Comparison of ENCODE assay signal across 8 cellular contexts in the genomic region with DNA sequence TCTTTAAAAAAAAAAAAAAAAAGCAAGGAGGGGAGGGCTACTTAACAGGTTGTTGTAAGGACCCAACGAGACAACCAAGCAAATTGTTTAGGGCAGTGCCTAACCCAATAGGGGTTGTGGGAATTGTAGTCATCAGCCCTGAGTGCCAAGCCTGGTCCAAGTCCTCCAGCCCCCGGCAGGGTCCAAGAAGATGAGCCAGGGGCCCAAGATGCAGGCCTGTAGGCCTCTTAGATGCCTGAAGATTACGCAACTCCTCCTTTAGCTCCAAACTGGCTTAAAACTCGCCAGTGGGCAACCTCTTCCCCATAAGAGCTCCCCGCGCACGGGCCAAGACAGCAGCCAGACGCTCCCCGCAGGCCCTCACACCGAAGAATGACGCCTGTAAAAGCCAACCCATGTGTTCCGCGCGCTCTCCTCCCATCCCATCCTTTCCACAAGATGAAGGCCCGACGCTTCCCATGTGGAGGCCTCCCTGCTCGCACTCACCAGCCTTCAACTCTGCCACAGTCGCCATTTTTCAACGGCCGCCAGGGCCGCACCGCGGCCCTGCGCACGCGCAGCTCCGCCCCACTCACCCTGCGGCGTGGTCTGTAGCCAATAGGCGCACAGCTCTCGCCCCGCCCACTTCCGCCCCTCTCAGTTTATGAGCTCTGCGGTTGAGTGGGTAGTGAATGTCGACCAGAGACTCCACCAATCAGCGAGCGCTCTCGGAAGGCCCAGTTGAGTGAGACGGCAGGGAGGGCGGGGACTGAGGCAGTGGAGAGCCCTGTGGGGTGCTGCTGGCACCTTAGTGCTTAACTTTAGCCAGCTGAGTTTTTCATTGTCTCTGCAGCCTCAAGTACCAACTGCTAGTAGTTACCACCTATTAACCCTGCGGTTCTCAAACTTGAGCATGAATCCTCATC. TPM values are rescaled to one million over a fixed set of nuclear protein-coding genes. Genes with fewer than 3 reads are reported as not detected.
DNase-seq lines count a peak whose midpoint lies in the region; ATAC-seq and TF ChIP-seq lines count a peak whose summit lies in the region.

A gene with protein sequence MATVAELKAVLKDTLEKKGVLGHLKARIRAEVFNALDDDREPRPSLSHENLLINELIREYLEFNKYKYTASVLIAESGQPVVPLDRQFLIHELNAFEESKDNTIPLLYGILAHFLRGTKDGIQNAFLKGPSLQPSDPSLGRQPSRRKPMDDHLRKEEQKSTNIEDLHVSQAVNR (minus strand): TSS at position 532 of the 905 bp plus-strand sequence. CDS start 18 bp downstream, at position 514.

- POLR2A ChIA-PET in WTC11 (lab: Charles Lee), result interaction anchor here (0.5 to 2.1 kb wide), 13 partner anchors 9 to 1853 kb away, joined by 3 to 7 read pairs (median 5); no protein-coding TSS in a partner anchor

- H3K4me3 Mint-ChIP-seq in WTC11 (peak within 1 kb of the TSS; percentile 100), immature natural killer cell (peak within 1 kb of the TSS; percentile 97 to 100 (median 98))

- CTCF ChIA-PET in WTC11 (lab: Charles Lee), result interaction anchor here (0.5 to 4.4 kb wide), 18 partner anchors 9 to 299 kb away, joined by 3 to 44 read pairs (median 4); partner anchors contain the start of gene MYH11

- H3K9me3 Mint-ChIP-seq in WTC11 (no peaks in the 10 kb centered on the region), immature natural killer cell (no peaks in the 10 kb centered on the region)

- DNase-seq in AG08396 (ENCODE audit: low spot score) (peak; percentile 99), NCI-H226 (peak; percentile 98), WTC11 (ENCODE audit: low spot score) (peak; percentile 100), cardiac fibroblast (ENCODE audit: low read depth in 2 of 2) (peak; percentile 99), immature natural killer cell (peak; percentile 99)
- peak; percentile 99 to 100 for DNase-seq in stimulated activated CD4-positive, alpha-beta T cell treated with anti-CD3 and anti-CD28 coated beads, Interleukin-12 subunit alpha, Interleukin-12 subunit beta, amount 100 ng/mL, for 24 hours (ENCODE audit: low read depth in 2 of 2)

- H3K4me1 Mint-ChIP-seq in WTC11 (peaks cover 14% of the 10 kb centered on the region), immature natural killer cell (peaks cover 36 to 39% of the 10 kb centered on the region in 2 donors)

- H3K36me3 Mint-ChIP-seq in WTC11 (0 out of 2 replicates have a peak, but pooled peaks cover 2% of the 10 kb centered on the region), immature natural killer cell (no peaks in the 10 kb centered on the region)

- peak within 1 kb of the TSS; percentile 72 to 96 for H3K4me3 ChIP-seq in cardiac fibroblast (replicated peaks in 1 of 2; ENCODE audit: low read depth in 2 of 2, low read length in 2 of 2)

- H3K27ac Mint-ChIP-seq in WTC11 (peak within 1 kb of the TSS; percentile 96), immature natural killer cell (peak within 1 kb of the TSS; percentile 94 to 99 (median 97))

- no peak for TF ChIP-seq CTCF in WTC11 (IDR thresholded peaks at IDR 0.05)
- TF ChIP-seq CTCF in cardiac fibroblast (IDR thresholded peaks at IDR 0.05; ENCODE audit: low read depth, low read length), result no peak

- ATAC-seq in GM18909 (IDR thresholded peaks at IDR 0.05; ENCODE audit: poor library complexity, unreplicated experiment) (peak; percentile 95), HG03175 (IDR thresholded peaks at IDR 0.05; ENCODE audit: unreplicated experiment) (peak; percentile 99), WTC11 (peak; percentile 99)

- no peaks in the 10 kb centered on the region for H3K27me3 Mint-ChIP-seq in WTC11 (ENCODE audit: low read depth)
- H3K27me3 Mint-ChIP-seq in immature natural killer cell (ENCODE audit: low read depth in 3 of 3), result peaks cover 4 to 15% (median 7%) of the 10 kb centered on the region in 3 donors

TF ChIP-seq in WTC11, 78 proteins besides CTCF, POLR2A, EP300 and RAD21 (continues in another document):
- TF ChIP-seq TP53 (CRISPR knock-in tag; IDR thresholded peaks at IDR 0.05) (no peak), ZNF219 (CRISPR knock-in tag; IDR thresholded peaks at IDR 0.05; ENCODE audit: borderline replicate concordance) (no peak), ZNF425 (CRISPR knock-in tag; conservative IDR thresholded peaks at IDR 0.05) (no peak), MYBL2 (CRISPR knock-in tag; IDR thresholded peaks at IDR 0.05) (0 out of 2 replicates have a peak, but pooled peaks have one; percentile 67), ZNF396 (CRISPR knock-in tag; IDR thresholded peaks at IDR 0.05; ENCODE audit: borderline replicate concordance) (no peak), SMAD3 (CRISPR knock-in tag; IDR thresholded peaks at IDR 0.05; ENCODE audit: borderline replicate concordance) (no peak), OVOL2 (CRISPR knock-in tag; IDR thresholded peaks at IDR 0.05; ENCODE audit: borderline replicate concordance) (no peak), SP1 (CRISPR knock-in tag; conservative IDR thresholded peaks at IDR 0.05) (peak; percentile 94), JUN (CRISPR knock-in tag; IDR thresholded peaks at IDR 0.05) (0 out of 2 replicates have a peak, but pooled peaks have one; percentile 11), NFYB (CRISPR knock-in tag; conservative IDR thresholded peaks at IDR 0.05; ENCODE audit: low read depth) (peak; percentile 79), NFE2L1 (CRISPR knock-in tag; IDR thresholded peaks at IDR 0.05) (peak; percentile 35; the same call in 1 of the 2 replicates), ATF3 (CRISPR knock-in tag; conservative IDR thresholded peaks at IDR 0.05) (no peak)
- TF ChIP-seq, protein P1, sequence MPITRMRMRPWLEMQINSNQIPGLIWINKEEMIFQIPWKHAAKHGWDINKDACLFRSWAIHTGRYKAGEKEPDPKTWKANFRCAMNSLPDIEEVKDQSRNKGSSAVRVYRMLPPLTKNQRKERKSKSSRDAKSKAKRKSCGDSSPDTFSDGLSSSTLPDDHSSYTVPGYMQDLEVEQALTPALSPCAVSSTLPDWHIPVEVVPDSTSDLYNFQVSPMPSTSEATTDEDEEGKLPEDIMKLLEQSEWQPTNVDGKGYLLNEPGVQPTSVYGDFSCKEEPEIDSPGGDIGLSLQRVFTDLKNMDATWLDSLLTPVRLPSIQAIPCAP (CRISPR knock-in tag; IDR thresholded peaks at IDR 0.05), result no peak
- TF ChIP-seq, protein P2, sequence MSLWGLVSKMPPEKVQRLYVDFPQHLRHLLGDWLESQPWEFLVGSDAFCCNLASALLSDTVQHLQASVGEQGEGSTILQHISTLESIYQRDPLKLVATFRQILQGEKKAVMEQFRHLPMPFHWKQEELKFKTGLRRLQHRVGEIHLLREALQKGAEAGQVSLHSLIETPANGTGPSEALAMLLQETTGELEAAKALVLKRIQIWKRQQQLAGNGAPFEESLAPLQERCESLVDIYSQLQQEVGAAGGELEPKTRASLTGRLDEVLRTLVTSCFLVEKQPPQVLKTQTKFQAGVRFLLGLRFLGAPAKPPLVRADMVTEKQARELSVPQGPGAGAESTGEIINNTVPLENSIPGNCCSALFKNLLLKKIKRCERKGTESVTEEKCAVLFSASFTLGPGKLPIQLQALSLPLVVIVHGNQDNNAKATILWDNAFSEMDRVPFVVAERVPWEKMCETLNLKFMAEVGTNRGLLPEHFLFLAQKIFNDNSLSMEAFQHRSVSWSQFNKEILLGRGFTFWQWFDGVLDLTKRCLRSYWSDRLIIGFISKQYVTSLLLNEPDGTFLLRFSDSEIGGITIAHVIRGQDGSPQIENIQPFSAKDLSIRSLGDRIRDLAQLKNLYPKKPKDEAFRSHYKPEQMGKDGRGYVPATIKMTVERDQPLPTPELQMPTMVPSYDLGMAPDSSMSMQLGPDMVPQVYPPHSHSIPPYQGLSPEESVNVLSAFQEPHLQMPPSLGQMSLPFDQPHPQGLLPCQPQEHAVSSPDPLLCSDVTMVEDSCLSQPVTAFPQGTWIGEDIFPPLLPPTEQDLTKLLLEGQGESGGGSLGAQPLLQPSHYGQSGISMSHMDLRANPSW (CRISPR knock-in tag; conservative IDR thresholded peaks at IDR 0.05; ENCODE audit: low read depth), result no peak
- TF ChIP-seq, protein P3, sequence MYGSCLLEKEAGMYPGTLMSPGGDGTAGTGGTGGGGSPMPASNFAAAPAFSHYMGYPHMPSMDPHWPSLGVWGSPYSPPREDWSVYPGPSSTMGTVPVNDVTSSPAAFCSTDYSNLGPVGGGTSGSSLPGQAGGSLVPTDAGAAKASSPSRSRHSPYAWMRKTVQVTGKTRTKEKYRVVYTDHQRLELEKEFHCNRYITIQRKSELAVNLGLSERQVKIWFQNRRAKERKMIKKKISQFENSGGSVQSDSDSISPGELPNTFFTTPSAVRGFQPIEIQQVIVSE (CRISPR knock-in tag; IDR thresholded peaks at IDR 0.05; ENCODE audit: borderline replicate concordance), result no peak

RNA-seq across cellular contexts. Expression of the gene that starts here (rescaled TPM):
- 35.7 to 39.5 TPM (median 39.1 TPM) in 3 replicates for total RNA-seq in WTC11 (2021)
- 10 to 100 TPM; 32.2 to 41.9 (median 35.8) TPM for polyA plus RNA-seq in immature natural killer cell

Comparison
In these comparisons a context has a peak if more than half of its experiments do, and no peak if none do; other contexts are left out.
1. Peak in every context shown above with its lines: DNase-seq, ATAC-seq and H3K4me3 ChIP-seq.